In the genomic region with DNA sequence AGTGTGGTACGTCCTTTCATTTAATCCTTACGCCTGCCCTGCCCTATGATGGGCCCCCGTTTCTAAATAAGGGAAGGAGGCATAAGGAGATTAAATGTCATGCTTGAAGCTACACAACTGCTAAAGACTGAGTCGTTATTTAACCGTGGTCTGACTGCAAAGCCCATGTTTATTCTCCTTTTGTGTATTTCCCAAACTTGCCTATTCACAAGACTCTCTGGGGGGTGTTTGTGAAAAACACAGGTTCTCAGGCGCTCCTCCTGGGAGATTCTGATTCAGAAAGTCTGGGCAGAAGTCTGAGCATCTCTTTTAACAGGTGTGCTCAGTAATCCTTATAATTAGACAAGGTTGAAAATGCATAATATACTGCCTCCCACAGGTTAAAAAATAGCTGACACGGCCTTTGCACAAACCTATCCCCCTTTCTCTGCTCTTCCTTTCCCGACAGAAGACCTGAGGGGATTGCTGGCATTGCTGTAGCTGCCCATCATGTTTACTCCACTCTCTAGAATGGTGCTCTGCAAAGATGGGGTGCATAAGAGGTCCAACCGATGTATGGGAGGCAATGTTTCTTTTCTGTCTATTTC, we compare ENCODE assay signal across 1 cellular context.
TF ChIP-seq lines count a peak whose summit lies in the region.

No MANE protein-coding gene starts in this region.

TF ChIP-seq in HepG2, 621 proteins besides CTCF, POLR2A, EP300 and RAD21 (continued from another document):
- peak; percentile 54 for TF ChIP-seq STAG1 (CRISPR knock-in tag; IDR thresholded peaks at IDR 0.05)
- TF ChIP-seq, protein P1, sequence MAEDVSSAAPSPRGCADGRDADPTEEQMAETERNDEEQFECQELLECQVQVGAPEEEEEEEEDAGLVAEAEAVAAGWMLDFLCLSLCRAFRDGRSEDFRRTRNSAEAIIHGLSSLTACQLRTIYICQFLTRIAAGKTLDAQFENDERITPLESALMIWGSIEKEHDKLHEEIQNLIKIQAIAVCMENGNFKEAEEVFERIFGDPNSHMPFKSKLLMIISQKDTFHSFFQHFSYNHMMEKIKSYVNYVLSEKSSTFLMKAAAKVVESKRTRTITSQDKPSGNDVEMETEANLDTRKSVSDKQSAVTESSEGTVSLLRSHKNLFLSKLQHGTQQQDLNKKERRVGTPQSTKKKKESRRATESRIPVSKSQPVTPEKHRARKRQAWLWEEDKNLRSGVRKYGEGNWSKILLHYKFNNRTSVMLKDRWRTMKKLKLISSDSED (CRISPR knock-in tag; IDR thresholded peaks at IDR 0.05), result no peak
- TF ChIP-seq HNRNPK (IDR thresholded peaks at IDR 0.05; ENCODE audit: low read depth, low read length, poor library complexity, severe bottlenecking), result no peak
- no peak for TF ChIP-seq ZNF34 (CRISPR knock-in tag; IDR thresholded peaks at IDR 0.05; ENCODE audit: borderline replicate concordance)
- TF ChIP-seq MAFK (conservative IDR thresholded peaks at IDR 0.05 in 1 of 2, IDR thresholded peaks at IDR 0.05 in 1 of 2; ENCODE audit: low read length in 2 of 2), result peak; percentile 57 to 74
- peak; percentile 61 for TF ChIP-seq MAFF (IDR thresholded peaks at IDR 0.05; ENCODE audit: low read depth, low read length)
TF ChIP-seq in HepG2: peak in this region for 4.
